Comparison of ENCODE assay signal across 8 cellular contexts in genomic region chr19:13764821-13765394, GRCh38. TPM values are rescaled to one million over a fixed set of nuclear protein-coding genes. Genes with fewer than 3 reads are reported as not detected.
DNase-seq lines count a peak whose midpoint lies in the region; FAIRE-seq and TF ChIP-seq lines count a peak whose summit lies in the region.

No MANE protein-coding gene starts in this region.

- no peaks in the 10 kb centered on the region for H3K9me3 Mint-ChIP-seq in CD8-positive, alpha-beta memory T cell
- H3K9me3 Mint-ChIP-seq in IgD-negative memory B cell (no peaks in the 10 kb centered on the region), neural crest cell (no peaks in the 10 kb centered on the region)

- H3K4me3 Mint-ChIP-seq in CD8-positive, alpha-beta memory T cell, result peak overlapping the region; percentile 81 to 94 (median 90)
- H3K4me3 Mint-ChIP-seq in IgD-negative memory B cell, result peak overlapping the region; percentile 83 to 96 (median 89)
- H3K4me3 Mint-ChIP-seq in neural crest cell, result peak overlapping the region; percentile 93

- TF ChIP-seq EP300 in esophagus muscularis mucosa (IDR thresholded peaks at IDR 0.05), result no peak

- CTCF ChIA-PET in CD8-positive, alpha-beta memory T cell (lab: Charles Lee), result interaction anchor here (0.7 to 1.7 kb wide), 4 partner anchors 19 to 98 kb away, joined by 3 to 7 read pairs (median 3); no protein-coding TSS in a partner anchor

- DNase-seq in CD8-positive, alpha-beta memory T cell, result peak; percentile 19 to 59 (median 26)
- peak; percentile 38 for DNase-seq in activated T-cell treated with anti-CD3 and anti-CD28 coated beads for 48 hours (ENCODE audit: low read depth)
- no peak for DNase-seq in esophagus muscularis mucosa (ENCODE audit: extremely low spot score)
- DNase-seq in neural crest cell (ENCODE audit: low read depth, low spot score), result peak; percentile 16
- no peak for DNase-seq in NCI-H1930 (lab: John Stamatoyannopoulos, UW)
- DNase-seq in HTR-8/SVneo (ENCODE audit: insufficient read length, low spot score), result no peak
- DNase-seq in medulla oblongata (ENCODE audit: extremely low spot score), result no peak

- peaks cover 0 to 42% (median 5%) of the 10 kb centered on the region in 3 donors for H3K36me3 Mint-ChIP-seq in CD8-positive, alpha-beta memory T cell
- peaks cover 3% of the 10 kb centered on the region for H3K36me3 Mint-ChIP-seq in IgD-negative memory B cell
- peaks cover 10% of the 10 kb centered on the region for H3K36me3 Mint-ChIP-seq in neural crest cell (ENCODE audit: low read depth)

- H3K4me1 Mint-ChIP-seq in CD8-positive, alpha-beta memory T cell, result peaks cover 18 to 32% (median 20%) of the 10 kb centered on the region in 3 donors
- H3K4me1 Mint-ChIP-seq in IgD-negative memory B cell (peaks cover 6 to 11% (median 10%) of the 10 kb centered on the region in 3 donors), neural crest cell (peaks cover 12% of the 10 kb centered on the region)

- WGBS in esophagus muscularis mucosa, result 5% methylated on average over 24 of the region's 48 CpGs

- no peaks in the 10 kb centered on the region for H3K27me3 ChIP-seq in CD8-positive, alpha-beta memory T cell (ENCODE audit: insufficient read depth, low read length, poor library complexity, severe bottlenecking)
- no peaks in the 10 kb centered on the region for H3K27me3 ChIP-seq in esophagus muscularis mucosa

- H3K36me3 ChIP-seq in CD8-positive, alpha-beta memory T cell (ENCODE audit: insufficient read depth, low read length), result peaks cover 4% of the 10 kb centered on the region
- H3K36me3 ChIP-seq in esophagus muscularis mucosa, result peaks cover 40 to 60% (median 55%) of the 10 kb centered on the region in 4 donors

- no peak for TF ChIP-seq CTCF in esophagus muscularis mucosa (IDR thresholded peaks at IDR 0.05)
- no peak for TF ChIP-seq CTCF in neural crest cell (conservative IDR thresholded peaks at IDR 0.05)

- no peak for TF ChIP-seq POLR2A in esophagus muscularis mucosa (IDR thresholded peaks at IDR 0.05; ENCODE audit: low read depth)

- H3K27me3 Mint-ChIP-seq in CD8-positive, alpha-beta memory T cell, result no peaks in the 10 kb centered on the region
- H3K27me3 Mint-ChIP-seq in IgD-negative memory B cell (no peaks in the 10 kb centered on the region), neural crest cell (ENCODE audit: low read depth) (no peaks in the 10 kb centered on the region)

- intact Hi-C loops in esophagus muscularis mucosa (cut with DNase I), result no loop called here

- peaks cover 16% of the 10 kb centered on the region for H3K4me1 ChIP-seq in CD8-positive, alpha-beta memory T cell (ENCODE audit: insufficient read depth, low read length)
- H3K4me1 ChIP-seq in esophagus muscularis mucosa, result peaks cover 4 to 33% (median 23%) of the 10 kb centered on the region in 4 donors

- POLR2A ChIA-PET in CD8-positive, alpha-beta memory T cell (lab: Charles Lee), result interaction anchor here (0.5 to 1.4 kb wide), 5 partner anchors 10 to 643 kb away, joined by 3 to 11 read pairs (median 5); partner anchors contain the start of gene ZSWIM4

- H3K4me3 ChIP-seq in CD8-positive, alpha-beta memory T cell (ENCODE audit: low read length), result peak overlapping the region; percentile 29
- peak overlapping the region; percentile 68 to 92 (median 82) for H3K4me3 ChIP-seq in esophagus muscularis mucosa

- H3K27ac ChIP-seq in CD8-positive, alpha-beta memory T cell (ENCODE audit: low read depth, low read length), result peak overlapping the region; percentile 0
- H3K27ac ChIP-seq in esophagus muscularis mucosa (replicated peaks in 1 of 4), result peak overlapping the region; percentile 75 to 83 (median 82)

- peak overlapping the region; percentile 84 to 94 (median 90) for H3K27ac Mint-ChIP-seq in CD8-positive, alpha-beta memory T cell
- H3K27ac Mint-ChIP-seq in IgD-negative memory B cell (peak overlapping the region in 2 of 3 donors; percentile 50 to 58), neural crest cell (ENCODE audit: unreplicated experiment) (no peak overlapping the region)

- H3K9me3 ChIP-seq in CD8-positive, alpha-beta memory T cell (ENCODE audit: low read length), result no peaks in the 10 kb centered on the region
- H3K9me3 ChIP-seq in esophagus muscularis mucosa, result no peaks in the 10 kb centered on the region

- FAIRE-seq in HTR-8/SVneo (lab: Jason Lieb, UNC), result no peak

RNA-seq across cellular contexts. Expression of gene MRI1, which starts 0.6 kb away (rescaled TPM):
- total RNA-seq in CD8-positive, alpha-beta memory T cell, result 10 to 100 TPM; 42.4 to 43.5 TPM
- polyA plus RNA-seq in CD8-positive, alpha-beta memory T cell, result 19.0 TPM
- 17.6 TPM for polyA plus RNA-seq in IgD-negative memory B cell
- total RNA-seq in esophagus muscularis mucosa, result 10 to 100 TPM; 28.2 to 60.2 (median 38.5) TPM
- total RNA-seq in neural crest cell, result 24.0 TPM in 2 replicates

RNA-seq across cellular contexts. Expression of gene C19orf53, which starts 9.3 kb away (rescaled TPM):
- 100 to 1,000 TPM; 131 to 163 TPM for total RNA-seq in CD8-positive, alpha-beta memory T cell
- polyA plus RNA-seq in CD8-positive, alpha-beta memory T cell, result 239 TPM
- 208 TPM for polyA plus RNA-seq in IgD-negative memory B cell
- 100 to 1,000 TPM in 2 of 4 donors, 10 to 100 TPM in 2; 87.4 to 168 (median 104) TPM for total RNA-seq in esophagus muscularis mucosa
- 89.1 and 111 TPM in 2 replicates for total RNA-seq in neural crest cell

RNA-seq across cellular contexts. Expression of gene ZSWIM4, which starts 30.3 kb away (rescaled TPM):
- total RNA-seq in CD8-positive, alpha-beta memory T cell, result 1 to 10 TPM; 4.4 to 4.8 TPM
- polyA plus RNA-seq in CD8-positive, alpha-beta memory T cell, result 1.6 TPM
- 1.2 TPM for polyA plus RNA-seq in IgD-negative memory B cell
- total RNA-seq in esophagus muscularis mucosa (10 to 100 TPM in 1 of 4 donors, 1 to 10 TPM in 3; 5.3 to 11.6 (median 7.8) TPM), neural crest cell (19.3 and 19.9 TPM in 2 replicates)

Comparison
In these comparisons a context has a peak if more than half of its experiments do, and no peak if none do; other contexts are left out.
1. DNase-seq: peak in CD8-positive, alpha-beta memory T cell (5 of 5), activated T-cell treated with anti-CD3 and anti-CD28 coated beads for 48 hours (single experiment) and neural crest cell (single experiment); none in esophagus muscularis mucosa (single experiment), NCI-H1930 (0 of 2), HTR-8/SVneo (single experiment) and medulla oblongata (single experiment).
2. Peak in every context shown above with its lines, with median percentiles within 50 percentile points of each other: H3K4me3 Mint-ChIP-seq.